8 cellular contexts compared by ENCODE assay signal in genomic region chr2:31170071-31170698, GRCh38. TPM values are rescaled to one million over a fixed set of nuclear protein-coding genes. Genes with fewer than 3 reads are reported as not detected.
DNase-seq lines count a peak whose midpoint lies in the region; ATAC-seq, FAIRE-seq and TF ChIP-seq lines count a peak whose summit lies in the region.

No MANE protein-coding gene starts in this region.

- H3K27me3 ChIP-seq in CD8-positive, alpha-beta memory T cell (ENCODE audit: insufficient read depth, low read length, poor library complexity, severe bottlenecking), result no peaks in the 10 kb centered on the region
- H3K27me3 ChIP-seq in parathyroid adenoma (ENCODE audit: control insufficient read depth, insufficient read depth, low read length), result no peaks in the 10 kb centered on the region
- H3K27me3 ChIP-seq in aorta (ENCODE audit: control insufficient read depth in 1 of 2, insufficient read depth in 2 of 2, low read length in 1 of 2), result no peaks in the 10 kb centered on the region

- H3K9ac ChIP-seq in parathyroid adenoma, result no peak overlapping the region

- no peak overlapping the region for H3K4me2 ChIP-seq in parathyroid adenoma (ENCODE audit: low read length)

- intact Hi-C loops in aorta (cut with DNase I), result loop anchor here (1.0 to 5.0 kb wide), 3 partner anchors 162 to 457 kb away; no protein-coding TSS in a partner anchor

- H3K27ac ChIP-seq in CD8-positive, alpha-beta memory T cell (ENCODE audit: low read depth, low read length), result no peak overlapping the region
- no peak overlapping the region for H3K27ac ChIP-seq in parathyroid adenoma
- no peak overlapping the region for H3K27ac ChIP-seq in aorta (ENCODE audit: low read depth in 1 of 2, low read length in 2 of 2)

- H3K79me2 ChIP-seq in parathyroid adenoma, result no peaks in the 10 kb centered on the region

- no peaks in the 10 kb centered on the region for H3K4me1 Mint-ChIP-seq in CD8-positive, alpha-beta memory T cell
- no peaks in the 10 kb centered on the region for H3K4me1 Mint-ChIP-seq in activated naive CD4-positive, alpha-beta T cell treated with anti-CD3 and anti-CD28 coated beads, Interleukin-2, amount 10 ng/mL, durations not matched to agents 7 days and 5 days
- peaks cover 15% of the 10 kb centered on the region for H3K4me1 Mint-ChIP-seq in glutamatergic neuron (ENCODE audit: low read depth, unreplicated experiment)

- no peaks in the 10 kb centered on the region for H3K36me3 ChIP-seq in CD8-positive, alpha-beta memory T cell (ENCODE audit: insufficient read depth, low read length)
- H3K36me3 ChIP-seq in parathyroid adenoma (ENCODE audit: control insufficient read depth, insufficient read depth, low read length), result no peaks in the 10 kb centered on the region
- no peaks in the 10 kb centered on the region for H3K36me3 ChIP-seq in aorta (ENCODE audit: control insufficient read depth in 1 of 2, insufficient read depth in 2 of 2, low read length in 1 of 2)

- POLR2A ChIA-PET in CD8-positive, alpha-beta memory T cell (lab: Charles Lee), result no interaction called here

- TF ChIP-seq RAD21 in Ishikawa (IDR thresholded peaks at IDR 0.05; ENCODE audit: low read depth), result peak; percentile 91

- 1% methylated on average over 4 of the region's 4 CpGs for WGBS in aorta, 2 donors

- ATAC-seq in GM19463 (IDR thresholded peaks at IDR 0.05; ENCODE audit: unreplicated experiment), result peak; percentile 58
- ATAC-seq in aorta (ENCODE audit: low FRiP score), result peak; percentile 83

- peak; percentile 14 to 60 (median 17) for DNase-seq in CD8-positive, alpha-beta memory T cell
- peak; percentile 66 for DNase-seq in RCC 7860 (ENCODE audit: low spot score)
- peak; percentile 63 for DNase-seq in activated naive CD4-positive, alpha-beta T cell treated with anti-CD3 and anti-CD28 coated beads, Interleukin-2, amount 10 ng/mL, durations not matched to agents 7 days and 5 days
- DNase-seq in glutamatergic neuron, result peak; percentile 65
- peak; percentile 61 to 81 for DNase-seq in aorta

- peaks cover 4 to 6% of the 10 kb centered on the region in 2 donors for H3K27me3 Mint-ChIP-seq in CD8-positive, alpha-beta memory T cell
- peaks cover 14% of the 10 kb centered on the region for H3K27me3 Mint-ChIP-seq in activated naive CD4-positive, alpha-beta T cell treated with anti-CD3 and anti-CD28 coated beads, Interleukin-2, amount 10 ng/mL, durations not matched to agents 7 days and 5 days
- peaks cover 6% of the 10 kb centered on the region for H3K27me3 Mint-ChIP-seq in glutamatergic neuron (ENCODE audit: unreplicated experiment)

- no peak for FAIRE-seq in RCC 7860 (lab: Jason Lieb, UNC)

- H3K4me3 ChIP-seq in CD8-positive, alpha-beta memory T cell (ENCODE audit: low read length), result no peak overlapping the region
- H3K4me3 ChIP-seq in parathyroid adenoma (ENCODE audit: low read depth, low read length), result no peak overlapping the region
- no peak overlapping the region for H3K4me3 ChIP-seq in aorta (ENCODE audit: low read length in 2 of 2)

- no peak overlapping the region for H2AFZ ChIP-seq in parathyroid adenoma

- H3K4me1 ChIP-seq in CD8-positive, alpha-beta memory T cell (ENCODE audit: insufficient read depth, low read length), result no peaks in the 10 kb centered on the region
- no peaks in the 10 kb centered on the region for H3K4me1 ChIP-seq in parathyroid adenoma
- peaks cover 0 to 2% of the 10 kb centered on the region in 2 donors for H3K4me1 ChIP-seq in aorta (ENCODE audit: control insufficient read depth in 1 of 2, insufficient read depth in 2 of 2, low read length in 2 of 2)

- TF ChIP-seq EP300 in Ishikawa (IDR thresholded peaks at IDR 0.05; ENCODE audit: borderline replicate concordance), result no peak

- H3K9me3 Mint-ChIP-seq in CD8-positive, alpha-beta memory T cell, result no peaks in the 10 kb centered on the region
- no peaks in the 10 kb centered on the region for H3K9me3 Mint-ChIP-seq in activated naive CD4-positive, alpha-beta T cell treated with anti-CD3 and anti-CD28 coated beads, Interleukin-2, amount 10 ng/mL, durations not matched to agents 7 days and 5 days
- peaks cover 4% of the 10 kb centered on the region for H3K9me3 Mint-ChIP-seq in glutamatergic neuron (ENCODE audit: unreplicated experiment)

- CTCF ChIA-PET in CD8-positive, alpha-beta memory T cell (lab: Charles Lee), result interaction anchor here (0.7 to 2.6 kb wide), 13 partner anchors 9 to 1006 kb away, joined by 3 to 16 read pairs (median 5); no protein-coding TSS in a partner anchor
- CTCF ChIA-PET in activated naive CD4-positive, alpha-beta T cell treated with anti-CD3 and anti-CD28 coated beads, Interleukin-2, amount 10 ng/mL, durations not matched to agents 7 days and 5 days (lab: Charles Lee), result interaction anchor here (0.7 to 7.8 kb wide), 22 partner anchors 17 to 456 kb away, joined by 3 to 103 read pairs (median 4); partner anchors contain the start of gene GALNT14

- peak; percentile 92 for TF ChIP-seq CTCF in glutamatergic neuron (IDR thresholded peaks at IDR 0.05; ENCODE audit: partially characterized antibody, unreplicated experiment)
- TF ChIP-seq CTCF in parathyroid adenoma (IDR thresholded peaks at IDR 0.05), result peak; percentile 88

- H3K4me3 Mint-ChIP-seq in CD8-positive, alpha-beta memory T cell, result no peak overlapping the region
- H3K4me3 Mint-ChIP-seq in activated naive CD4-positive, alpha-beta T cell treated with anti-CD3 and anti-CD28 coated beads, Interleukin-2, amount 10 ng/mL, durations not matched to agents 7 days and 5 days, result no peak overlapping the region
- H3K4me3 Mint-ChIP-seq in glutamatergic neuron (ENCODE audit: unreplicated experiment), result no peak overlapping the region

- no peaks in the 10 kb centered on the region for H3K9me3 ChIP-seq in CD8-positive, alpha-beta memory T cell (ENCODE audit: low read length)
- H3K9me3 ChIP-seq in parathyroid adenoma (ENCODE audit: control insufficient read depth, low read length) (no peaks in the 10 kb centered on the region), aorta (ENCODE audit: control insufficient read depth, low read length) (no peaks in the 10 kb centered on the region)

- peaks cover 0 to 1% (median 0%) of the 10 kb centered on the region in 3 donors for H3K36me3 Mint-ChIP-seq in CD8-positive, alpha-beta memory T cell
- no peaks in the 10 kb centered on the region for H3K36me3 Mint-ChIP-seq in activated naive CD4-positive, alpha-beta T cell treated with anti-CD3 and anti-CD28 coated beads, Interleukin-2, amount 10 ng/mL, durations not matched to agents 7 days and 5 days
- H3K36me3 Mint-ChIP-seq in glutamatergic neuron (ENCODE audit: unreplicated experiment), result no peaks in the 10 kb centered on the region

- H3K27ac Mint-ChIP-seq in CD8-positive, alpha-beta memory T cell, result no peak overlapping the region
- no peak overlapping the region for H3K27ac Mint-ChIP-seq in activated naive CD4-positive, alpha-beta T cell treated with anti-CD3 and anti-CD28 coated beads, Interleukin-2, amount 10 ng/mL, durations not matched to agents 7 days and 5 days
- no peak overlapping the region for H3K27ac Mint-ChIP-seq in glutamatergic neuron (ENCODE audit: unreplicated experiment)

TF ChIP-seq in Ishikawa, 13 proteins besides CTCF, POLR2A, EP300 and RAD21:
- TF ChIP-seq FOXM1 (IDR thresholded peaks at IDR 0.05; ENCODE audit: borderline replicate concordance, low read depth) (no peak), MAX (IDR thresholded peaks at IDR 0.05) (no peak), TEAD4 (IDR thresholded peaks at IDR 0.05) (peak; percentile 63)

RNA-seq across cellular contexts. Expression of gene GALNT14, which starts 31.9 kb away (rescaled TPM):
- under 1 TPM; 0.62 to 0.74 TPM for total RNA-seq in CD8-positive, alpha-beta memory T cell
- polyA plus RNA-seq in CD8-positive, alpha-beta memory T cell, result not detected
- total RNA-seq in glutamatergic neuron (ENCODE audit: unreplicated experiment) (14.4 TPM), aorta (1 to 10 TPM; 1.2 to 1.7 TPM)
- under 1 TPM in 1 of 2 donors, not detected in 1; 0.74 TPM for polyA plus RNA-seq in aorta

RNA-seq across cellular contexts. Expression of gene CAPN14, which starts 47.1 kb away (rescaled TPM):
- under 1 TPM; 0.31 to 0.40 TPM for total RNA-seq in CD8-positive, alpha-beta memory T cell
- 0.07 TPM for polyA plus RNA-seq in CD8-positive, alpha-beta memory T cell
- total RNA-seq in glutamatergic neuron (ENCODE audit: unreplicated experiment) (0.25 TPM), aorta (under 1 TPM; 0.21 to 0.29 TPM)
- under 1 TPM in 1 of 2 donors, not detected in 1; 0.18 TPM for polyA plus RNA-seq in aorta

Comparison
In these comparisons a context has a peak if more than half of its experiments do, and no peak if none do; other contexts are left out.
1. DNase-seq: peak in every context shown above with its lines; median percentile 71 in aorta; 66 in RCC 7860; 65 in glutamatergic neuron; 63 in activated naive CD4-positive, alpha-beta T cell treated with anti-CD3 and anti-CD28 coated beads, Interleukin-2, amount 10 ng/mL, durations not matched to agents 7 days and 5 days; 17 in CD8-positive, alpha-beta memory T cell.